ENCODE assay signal across 8 cellular contexts in the genomic region with DNA sequence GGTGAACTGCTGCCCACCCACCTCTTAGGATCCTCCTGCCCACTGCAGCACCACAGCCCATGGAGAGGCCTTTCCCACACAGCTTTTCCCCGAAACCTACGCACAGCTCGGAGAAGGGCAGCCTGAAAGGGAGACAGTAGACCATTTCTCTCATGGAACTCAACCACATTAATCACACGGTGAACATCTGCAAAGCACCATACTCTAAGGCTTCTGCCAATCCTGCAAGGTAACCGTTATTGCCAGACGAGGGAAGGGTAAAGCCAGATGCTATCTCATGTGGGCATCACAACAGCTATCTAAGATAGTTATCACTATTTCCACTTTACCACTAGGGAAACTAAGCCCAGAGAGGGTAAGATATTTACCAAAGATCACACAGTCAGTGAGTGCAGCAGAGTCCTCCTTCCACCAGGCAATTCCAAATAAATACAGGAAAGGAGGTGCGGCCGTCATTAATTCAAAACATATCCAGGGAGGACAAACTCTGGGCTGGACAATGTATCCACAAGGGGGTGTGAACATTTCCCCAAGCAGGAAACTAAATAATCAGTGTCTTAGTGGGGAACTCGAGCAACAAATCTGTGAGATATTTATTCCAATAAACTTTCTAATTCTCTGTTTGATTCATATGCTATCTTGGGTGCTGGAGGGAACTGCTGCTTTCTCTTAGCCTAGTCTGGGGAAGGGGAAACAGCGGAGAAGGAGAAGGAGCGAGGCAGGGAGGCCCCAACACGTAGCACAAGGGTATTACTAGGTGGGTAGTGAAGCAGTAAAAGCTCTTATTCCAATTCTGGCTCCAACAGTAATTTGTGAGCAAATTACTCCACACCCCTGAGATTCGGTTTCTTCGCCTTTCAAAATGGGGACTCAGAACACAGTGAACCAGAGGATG. TPM values are rescaled to one million over a fixed set of nuclear protein-coding genes. Genes with fewer than 3 reads are reported as not detected.
A peak's percentile ranks its signal among the peaks of the same experiment; 100 is the strongest.
DNase-seq lines count a peak whose midpoint lies in the region; ATAC-seq and TF ChIP-seq lines count a peak whose summit lies in the region.

No MANE protein-coding gene starts in this region.

- H2AFZ ChIP-seq in PC-3 (ENCODE audit: low read length) (peak overlapping the region; percentile 79), parathyroid adenoma (peak overlapping the region; percentile 98)

- 0 out of 2 replicates have a peak, but pooled peaks cover 10% of the 10 kb centered on the region for H4K20me1 ChIP-seq in PC-3 (ENCODE audit: low read length)

- H3K9ac ChIP-seq in PC-3 (ENCODE audit: low read length) (peak overlapping the region; percentile 98), parathyroid adenoma (no peak overlapping the region)

- TSS peak; percentile 81 for BruUV-seq in PC-3 (replicated peaks; lab: Mats Ljungman, UMichigan)

- H3K9me3 ChIP-seq in PC-3 (ENCODE audit: low read length): no peaks in the 10 kb centered on the region
- H3K9me3 ChIP-seq in esophagus (ENCODE audit: control insufficient read depth in 2 of 2, insufficient read depth in 1 of 2, low read depth in 1 of 2, low read length in 1 of 2): no peaks in the 10 kb centered on the region
- H3K9me3 ChIP-seq in parathyroid adenoma (ENCODE audit: control insufficient read depth, low read length): no peaks in the 10 kb centered on the region

- CTCF ChIA-PET in PC-3 (lab: Charles Lee): no interaction called here

- H3K36me3 ChIP-seq in PC-3 (ENCODE audit: low read depth, low read length) (peaks cover 1% of the 10 kb centered on the region; the same call in 1 of the 2 replicates), esophagus (ENCODE audit: control insufficient read depth in 2 of 2, insufficient read depth in 2 of 2, low read length in 1 of 2) (no peaks in the 10 kb centered on the region), parathyroid adenoma (ENCODE audit: control insufficient read depth, insufficient read depth, low read length) (no peaks in the 10 kb centered on the region)

- TF ChIP-seq CTCF in PC-3 (conservative IDR thresholded peaks at IDR 0.05; ENCODE audit: low read depth, low read length) (no peak; the same call in 1 of the 2 replicates), parathyroid adenoma (IDR thresholded peaks at IDR 0.05) (no peak)

- H3F3A ChIP-seq in PC-3 (ENCODE audit: low read length, unreplicated experiment): no peaks in the 10 kb centered on the region

- H3K4me1 ChIP-seq in PC-3 (ENCODE audit: insufficient read depth, low read length): peaks cover 24% of the 10 kb centered on the region
- peaks cover 0 to 7% of the 10 kb centered on the region in 2 donors for H3K4me1 ChIP-seq in esophagus (ENCODE audit: control insufficient read depth in 2 of 2, insufficient read depth in 2 of 2, low read length in 1 of 2)
- peaks cover 6% of the 10 kb centered on the region for H3K4me1 ChIP-seq in parathyroid adenoma

- no peaks in the 10 kb centered on the region for H3K9me2 ChIP-seq in PC-3 (replicated peaks; ENCODE audit: low read length)

- peak overlapping the region; percentile 97 for H3K4me3 ChIP-seq in GM08714 (ENCODE audit: low read length)
- H3K4me3 ChIP-seq in PC-3 (ENCODE audit: low read length): peak overlapping the region; percentile 98
- H3K4me3 ChIP-seq in esophagus (ENCODE audit: low read depth in 1 of 2, low read length in 2 of 2): peak overlapping the region; percentile 80 to 100
- H3K4me3 ChIP-seq in parathyroid adenoma (ENCODE audit: low read depth, low read length): peak overlapping the region; percentile 92

- no peak for ATAC-seq in PC-3
- no peak for ATAC-seq in GM19324 (IDR thresholded peaks at IDR 0.05; ENCODE audit: low FRiP score, unreplicated experiment)
- ATAC-seq in HG02852 (IDR thresholded peaks at IDR 0.05; ENCODE audit: unreplicated experiment): no peak
- no peak for ATAC-seq in HG02970 (IDR thresholded peaks at IDR 0.05; ENCODE audit: low FRiP score, unreplicated experiment)

- H3K27me3 ChIP-seq in PC-3 (ENCODE audit: low read length) (no peaks in the 10 kb centered on the region), esophagus (ENCODE audit: control insufficient read depth in 1 of 2, insufficient read depth in 2 of 2, low read length in 2 of 2) (no peaks in the 10 kb centered on the region), parathyroid adenoma (ENCODE audit: control insufficient read depth, insufficient read depth, low read length) (no peaks in the 10 kb centered on the region)

- no peak for DNase-seq in PC-3
- DNase-seq in superior temporal gyrus (ENCODE audit: extremely low spot score): no peak

- WGBS in esophagus, 2 donors: 39 to 42% methylated on average over 14 of the region's 14 CpGs

- POLR2A ChIA-PET in PC-3 (lab: Charles Lee; ENCODE audit: unreplicated experiment): no interaction called here

- peaks cover 66% of the 10 kb centered on the region for H3K79me2 ChIP-seq in PC-3 (ENCODE audit: low read length)
- H3K79me2 ChIP-seq in parathyroid adenoma: peaks cover 19% of the 10 kb centered on the region

- intact Hi-C loops in PC-3 (cut with micrococcal nuclease): loop anchor here (5.0 kb wide), 1 partner anchor 71 kb away; a partner anchor contains a TSS

- H3K27ac ChIP-seq in PC-3 (ENCODE audit: low read length) (peak overlapping the region; percentile 16; the same call in 1 of the 2 replicates), esophagus (ENCODE audit: low read depth in 2 of 2, low read length in 1 of 2) (peak overlapping the region; percentile 50 to 88), parathyroid adenoma (peak overlapping the region; percentile 67)

- H3K4me2 ChIP-seq in PC-3 (ENCODE audit: low read length) (peak overlapping the region; percentile 100), parathyroid adenoma (ENCODE audit: low read length) (peak overlapping the region; percentile 91)

RNA-seq across cellular contexts. Expression of a gene that starts 0.7 kb away (rescaled TPM):
- 5.8 and 7.4 TPM in 2 replicates for total RNA-seq in PC-3 (2014; rRNA removed)
- polyA plus RNA-seq in esophagus: 1 to 10 TPM; 5.6 to 8.8 TPM

RNA-seq across cellular contexts. Expression of a gene that starts 0.9 kb away (rescaled TPM):
- 28.4 and 35.2 TPM in 2 replicates for total RNA-seq in PC-3 (2014; rRNA removed)
- 10 to 100 TPM; 19.8 to 30.3 TPM for polyA plus RNA-seq in esophagus

Comparison
In these comparisons a context has a peak if more than half of its experiments do, and no peak if none do; other contexts are left out.
1. H3K27ac ChIP-seq: peak in every context shown above with its lines; median percentile 69 in esophagus; 67 in parathyroid adenoma; 16 in PC-3.